ENCODE assay signal across 9 cellular contexts in genomic region chr6:43089874-43090556, GRCh38. TPM values are rescaled to one million over a fixed set of nuclear protein-coding genes. Genes with fewer than 3 reads are reported as not detected.
DNase-seq lines count a peak whose midpoint lies in the region; ATAC-seq and TF ChIP-seq lines count a peak whose summit lies in the region.
"Had no signal": no experiment of that assay in that cellular context is flagged by ENCODE, and none has a peak within 500 bp of the region (broad histone marks: within the 10 kb centered on the region; RNA-seq: fewer than 3 reads in every experiment).

No MANE protein-coding gene starts in this region.

- H3K36me3 ChIP-seq in HEK293 (ENCODE audit: control insufficient read depth in 2 of 2, insufficient read depth in 1 of 2, low read length in 2 of 2) (no peaks in the 10 kb centered on the region), body of pancreas (replicated peaks in 1 of 2; ENCODE audit: insufficient read depth in 1 of 2, low read depth in 2 of 2) (no peaks in the 10 kb centered on the region), spleen (no peaks in the 10 kb centered on the region)

- no peaks in the 10 kb centered on the region for H3K9me3 Mint-ChIP-seq in activated naive CD4-positive, alpha-beta T cell treated with anti-CD3 and anti-CD28 coated beads for 36 hours
- H3K9me3 Mint-ChIP-seq: activated T-helper 1 cell treated with anti-CD3 and anti-CD28 coated beads, Interleukin-12 subunit alpha, Interleukin-12 subunit beta, Interleukin-2, Interleukin-4 antibody, amounts not matched to agents 30 ng/mL and 10 ng/mL and 1 ng/mL, durations not matched to agents 14 hours and 24 hours and 36 hours had no signal

- no peak overlapping the region for H3K27ac Mint-ChIP-seq in activated naive CD4-positive, alpha-beta T cell treated with anti-CD3 and anti-CD28 coated beads for 36 hours
- H3K27ac Mint-ChIP-seq: activated T-helper 1 cell treated with anti-CD3 and anti-CD28 coated beads, Interleukin-12 subunit alpha, Interleukin-12 subunit beta, Interleukin-2, Interleukin-4 antibody, amounts not matched to agents 30 ng/mL and 10 ng/mL and 1 ng/mL, durations not matched to agents 14 hours and 24 hours and 36 hours had no signal

- TF ChIP-seq POLR2A in body of pancreas (IDR thresholded peaks at IDR 0.05) = no peak
- TF ChIP-seq POLR2A in spleen (IDR thresholded peaks at IDR 0.05) = no peak

- DNase-seq in body of pancreas (no peak), islet precursor cell (peak; percentile 80), spleen (peak; percentile 40)
- no peak for DNase-seq in activated naive CD4-positive, alpha-beta T cell treated with anti-CD3 and anti-CD28 coated beads for 36 hours

- POLR2A ChIA-PET in HEK293 (lab: Yijun Ruan, JAX) = interaction anchor here (1.1 to 1.9 kb wide), 3 partner anchors 10 to 76 kb away, joined by 3 to 7 read pairs (median 3); partner anchors contain the start of genes KLHDC3, MEA1 and PTK7

- H3K27me3 Mint-ChIP-seq in activated naive CD4-positive, alpha-beta T cell treated with anti-CD3 and anti-CD28 coated beads for 36 hours (ENCODE audit: low read depth) = no peaks in the 10 kb centered on the region

- TF ChIP-seq CTCF in HEK293 (tag by site-specific recombination; IDR thresholded peaks at IDR 0.05) = no peak
- TF ChIP-seq CTCF in body of pancreas (IDR thresholded peaks at IDR 0.05) = no peak
- TF ChIP-seq CTCF in spleen (IDR thresholded peaks at IDR 0.05 in 8 of 11, conservative IDR thresholded peaks at IDR 0.05 in 3 of 11) = no peak

- no peaks in the 10 kb centered on the region for H3K27me3 ChIP-seq in body of pancreas
- no peaks in the 10 kb centered on the region for H3K27me3 ChIP-seq in spleen (replicated peaks in 1 of 7)

- H3K4me3 Mint-ChIP-seq in activated naive CD4-positive, alpha-beta T cell treated with anti-CD3 and anti-CD28 coated beads for 36 hours = no peak overlapping the region
- H3K4me3 Mint-ChIP-seq: activated T-helper 1 cell treated with anti-CD3 and anti-CD28 coated beads, Interleukin-12 subunit alpha, Interleukin-12 subunit beta, Interleukin-2, Interleukin-4 antibody, amounts not matched to agents 30 ng/mL and 10 ng/mL and 1 ng/mL, durations not matched to agents 14 hours and 24 hours and 36 hours had no signal

- peaks cover 8% of the 10 kb centered on the region for H3K4me1 Mint-ChIP-seq in activated naive CD4-positive, alpha-beta T cell treated with anti-CD3 and anti-CD28 coated beads for 36 hours (ENCODE audit: low read depth)

- CTCF ChIA-PET in HEK293 (lab: Yijun Ruan, JAX) = interaction anchor here (0.6 to 1.3 kb wide), 3 partner anchors 54 to 109 kb away, joined by 3 to 6 read pairs (median 4); no protein-coding TSS in a partner anchor
- CTCF ChIA-PET in activated naive CD4-positive, alpha-beta T cell treated with anti-CD3 and anti-CD28 coated beads for 36 hours (lab: Charles Lee) = interaction anchor here (0.6 kb wide), 2 partner anchors 8 to 68 kb away, joined by 3 read pairs; no protein-coding TSS in a partner anchor

- 67 to 68% methylated on average over 7 to 8 of the region's 8 CpGs for WGBS in body of pancreas, 2 donors
- WGBS in spleen, 5 donors = 77 to 87% (median 79%) methylated on average over 8 of the region's 8 CpGs

- no peaks in the 10 kb centered on the region for H3K36me3 Mint-ChIP-seq in activated naive CD4-positive, alpha-beta T cell treated with anti-CD3 and anti-CD28 coated beads for 36 hours (ENCODE audit: low read depth)

- H3K4me3 ChIP-seq in HEK293 (ENCODE audit: low read depth, low read length) = no peak overlapping the region
- no peak overlapping the region for H3K4me3 ChIP-seq in body of pancreas
- H3K4me3 ChIP-seq in spleen = no peak overlapping the region

- no peaks in the 10 kb centered on the region for H3K9me3 ChIP-seq in HEK293 (ENCODE audit: control insufficient read depth, insufficient read depth, low read depth, low read length)
- no peaks in the 10 kb centered on the region for H3K9me3 ChIP-seq in body of pancreas
- no peaks in the 10 kb centered on the region for H3K9me3 ChIP-seq in spleen

- peak; percentile 23 for ATAC-seq in body of pancreas
- ATAC-seq in HG02763 (IDR thresholded peaks at IDR 0.05; ENCODE audit: unreplicated experiment) = no peak
- no peak for ATAC-seq in HG03342 (IDR thresholded peaks at IDR 0.05; ENCODE audit: unreplicated experiment)
- no peak for ATAC-seq in activated CD4-positive, CD25-positive, alpha-beta regulatory T cell treated with anti-CD3 and anti-CD28 coated beads, Interleukin-2, amount 50 U/mL, for 24 hours

- intact Hi-C loops in body of pancreas (cut with DNase I) (no loop called here), spleen (cut with DNase I; ENCODE audit: low total_unique reads) (no loop called here)
- intact Hi-C loops in activated naive CD4-positive, alpha-beta T cell treated with anti-CD3 and anti-CD28 coated beads for 36 hours (cut with micrococcal nuclease) = no loop called here

- H3K27ac ChIP-seq in HEK293 (ENCODE audit: extremely low read depth, low read depth, low read length) (peak overlapping the region; percentile 75), body of pancreas (peak overlapping the region; percentile 22 to 80 (median 76)), spleen (peak overlapping the region in 4 of 8 donors; percentile 4 to 36 (median 24))

- H3K4me1 ChIP-seq in HEK293 (ENCODE audit: control insufficient read depth, insufficient read depth, low read length) (peaks cover 41% of the 10 kb centered on the region), body of pancreas (peaks cover 20% of the 10 kb centered on the region), spleen (peaks cover 0 to 26% (median 6%) of the 10 kb centered on the region in 6 donors)

TF ChIP-seq in HEK293, 187 proteins besides CTCF, POLR2A, EP300 and RAD21 (continues in another document):
- no peak for TF ChIP-seq ZNF626 (tag by site-specific recombination; IDR thresholded peaks at IDR 0.05)
- TF ChIP-seq ZNF433 (tag by site-specific recombination; IDR thresholded peaks at IDR 0.05; ENCODE audit: low read depth) = no peak
- TF ChIP-seq ZNF768 (tag by site-specific recombination; IDR thresholded peaks at IDR 0.05) = no peak
- TF ChIP-seq ZNF157 (tag by site-specific recombination; IDR thresholded peaks at IDR 0.05) = no peak
- no peak for TF ChIP-seq ZNF2 (tag by site-specific recombination; IDR thresholded peaks at IDR 0.05)
- TF ChIP-seq ZNF600 (tag by site-specific recombination; IDR thresholded peaks at IDR 0.05) = no peak
- no peak for TF ChIP-seq ZNF37A (tag by site-specific recombination; IDR thresholded peaks at IDR 0.05)
- no peak; the same call in 1 of the 2 replicates for TF ChIP-seq ZBTB17 (tag by site-specific recombination; IDR thresholded peaks at IDR 0.05)
- TF ChIP-seq IKZF3 (tag by site-specific recombination; IDR thresholded peaks at IDR 0.05) = peak; percentile 38; the same call in 1 of the 2 replicates
- no peak for TF ChIP-seq ZNF510 (tag by site-specific recombination; IDR thresholded peaks at IDR 0.05; ENCODE audit: insufficient replicate concordance)
- no peak for TF ChIP-seq SP2 (tag by site-specific recombination; IDR thresholded peaks at IDR 0.05)
- no peak for TF ChIP-seq ZNF362 (tag by site-specific recombination; IDR thresholded peaks at IDR 0.05)
- peak; percentile 9; the same call in 1 of the 2 replicates for TF ChIP-seq ZIC2 (tag by site-specific recombination; IDR thresholded peaks at IDR 0.05)
- TF ChIP-seq ZNF660 (tag by site-specific recombination; IDR thresholded peaks at IDR 0.05) = no peak
- peak; percentile 68 for TF ChIP-seq ZNF341 (tag by site-specific recombination; IDR thresholded peaks at IDR 0.05; ENCODE audit: low read depth)
- no peak for TF ChIP-seq ZNF426 (tag by site-specific recombination; IDR thresholded peaks at IDR 0.05)
- TF ChIP-seq ZNF16 (tag by site-specific recombination; IDR thresholded peaks at IDR 0.05; ENCODE audit: low read depth) = no peak
- no peak for TF ChIP-seq ZNF324 (tag by site-specific recombination; IDR thresholded peaks at IDR 0.05)
- no peak for TF ChIP-seq ZNF792 (tag by site-specific recombination; IDR thresholded peaks at IDR 0.05)
- no peak for TF ChIP-seq ZEB2 (tag by site-specific recombination; IDR thresholded peaks at IDR 0.05)

RNA-seq across cellular contexts. Expression of gene PTK7, which starts 13.9 kb away (rescaled TPM):
- total RNA-seq in body of pancreas (10 to 100 TPM; 26.4 to 28.0 TPM), spleen (10 to 100 TPM; 20.4 to 66.4 (median 35.1) TPM)
- 10 to 100 TPM in 1 of 3 donors, 1 to 10 TPM in 2; 6.0 to 13.0 (median 8.7) TPM for polyA plus RNA-seq in spleen
- total RNA-seq in activated naive CD4-positive, alpha-beta T cell treated with anti-CD3 and anti-CD28 coated beads for 36 hours = 1 to 10 TPM; 2.0 to 2.2 TPM

RNA-seq across cellular contexts. Expression of gene KLC4, which starts 30.6 kb away (rescaled TPM):
- total RNA-seq in body of pancreas (10 to 100 TPM; 19.8 to 33.5 TPM), spleen (10 to 100 TPM; 19.6 to 27.0 (median 21.5) TPM)
- 10 to 100 TPM; 13.2 to 20.0 (median 19.2) TPM for polyA plus RNA-seq in spleen
- 10 to 100 TPM; 12.0 to 12.3 TPM for total RNA-seq in activated naive CD4-positive, alpha-beta T cell treated with anti-CD3 and anti-CD28 coated beads for 36 hours

RNA-seq across cellular contexts. Expression of gene MRPL2, which starts 30.8 kb away (rescaled TPM):
- total RNA-seq in body of pancreas (10 to 100 TPM; 13.5 to 15.2 TPM), spleen (10 to 100 TPM; 11.0 to 43.4 (median 31.0) TPM)
- 10 to 100 TPM; 47.9 to 53.9 (median 52.7) TPM for polyA plus RNA-seq in spleen
- 10 to 100 TPM; 87.7 to 95.1 TPM for total RNA-seq in activated naive CD4-positive, alpha-beta T cell treated with anti-CD3 and anti-CD28 coated beads for 36 hours

RNA-seq across cellular contexts. Expression of gene CUL7, which starts 36.4 kb away (rescaled TPM):
- total RNA-seq in body of pancreas = 10 to 100 TPM; 16.3 to 24.4 TPM
- 10 to 100 TPM; 11.8 to 23.1 (median 13.7) TPM for total RNA-seq in spleen
- polyA plus RNA-seq in spleen = 1 to 10 TPM; 3.6 to 7.7 (median 4.9) TPM
- 10 to 100 TPM; 21.9 to 22.1 TPM for total RNA-seq in activated naive CD4-positive, alpha-beta T cell treated with anti-CD3 and anti-CD28 coated beads for 36 hours

Comparison
In these comparisons a context has a peak if more than half of its experiments do, and no peak if none do; other contexts are left out.
1. DNase-seq: peak in islet precursor cell (single experiment) and spleen (single experiment); none in body of pancreas (0 of 4) and activated naive CD4-positive, alpha-beta T cell treated with anti-CD3 and anti-CD28 coated beads for 36 hours (single experiment).
2. RNA of gene PTK7, which starts 13.9 kb away (total RNA-seq): 20.4 to 66.4 TPM in spleen and 26.4 to 28.0 TPM in body of pancreas; 2.0 to 2.2 TPM in activated naive CD4-positive, alpha-beta T cell treated with anti-CD3 and anti-CD28 coated beads for 36 hours; every median in the first group is over 4 times any median in the second.